8 cellular contexts compared by ENCODE assay signal in genomic region chr2:235027558-235028214, GRCh38.
DNase-seq lines count a peak whose midpoint lies in the region; ATAC-seq, FAIRE-seq and TF ChIP-seq lines count a peak whose summit lies in the region.

No MANE protein-coding gene starts in this region.

- H2AFZ ChIP-seq in endothelial cell of umbilical vein (ENCODE audit: low read depth, low read length), result no peak overlapping the region

- POLR2A ChIA-PET in endothelial cell of umbilical vein (lab: Charles Lee), result interaction anchor here (0.7 kb wide), 1 partner anchor 47 kb away, joined by 4 read pairs; no protein-coding TSS in a partner anchor

- no peak for TF ChIP-seq POLR2A in endothelial cell of umbilical vein (IDR thresholded peaks at IDR 0.05; ENCODE audit: low read depth, low read length)

- H3K27me3 Mint-ChIP-seq in progenitor cell of endocrine pancreas, result no peaks in the 10 kb centered on the region

- BruUV-seq in endothelial cell of umbilical vein (replicated peaks; lab: Mats Ljungman, UMichigan), result TSS peak; percentile 35

- no peaks in the 10 kb centered on the region for H3K9me3 Mint-ChIP-seq in progenitor cell of endocrine pancreas (ENCODE audit: low read depth)

- H3K79me2 ChIP-seq in endothelial cell of umbilical vein (ENCODE audit: control insufficient read depth, insufficient read depth, low read length), result peaks cover 89% of the 10 kb centered on the region

- peak overlapping the region; percentile 69 for H3K27ac Mint-ChIP-seq in progenitor cell of endocrine pancreas

- no peaks in the 10 kb centered on the region for H3K9me3 ChIP-seq in endothelial cell of umbilical vein (replicated peaks; ENCODE audit: control insufficient read depth, insufficient read depth, low read length)
- no peaks in the 10 kb centered on the region for H3K9me3 ChIP-seq in lower lobe of right lung

- dilution Hi-C loops in endothelial cell of umbilical vein (cut with MboI; ENCODE audit: extremely low pct_ligation_motif_present, low sequenced_read_pairs), result no loop called here

- H3K4me1 ChIP-seq in endothelial cell of umbilical vein (ENCODE audit: control insufficient read depth, extremely low read depth, insufficient read depth, low read length) (peaks cover 52% of the 10 kb centered on the region), lower lobe of right lung (peaks cover 17% of the 10 kb centered on the region)

- no peaks in the 10 kb centered on the region for H3K9me1 ChIP-seq in endothelial cell of umbilical vein (replicated peaks; ENCODE audit: control insufficient read depth, extremely low read depth, insufficient read depth, low read length)

- ATAC-seq in lower lobe of right lung, result no peak
- no peak for ATAC-seq in HG02798 (IDR thresholded peaks at IDR 0.05; ENCODE audit: poor library complexity, unreplicated experiment)
- ATAC-seq in GM21526 (IDR thresholded peaks at IDR 0.05; ENCODE audit: low FRiP score, unreplicated experiment), result no peak

- intact Hi-C loops in endothelial cell of umbilical vein (cut with micrococcal nuclease) (loop anchor here (2.0 kb wide), 1 partner anchor 75 kb away; the partner anchor contains the start of gene SH3BP4), lower lobe of right lung (cut with DNase I) (no loop called here)

- H3K4me3 Mint-ChIP-seq in progenitor cell of endocrine pancreas (ENCODE audit: low read depth), result no peak overlapping the region

- peaks cover 8% of the 10 kb centered on the region for H3K36me3 Mint-ChIP-seq in progenitor cell of endocrine pancreas (ENCODE audit: insufficient read depth)

- peak; percentile 91 for FAIRE-seq in endothelial cell of umbilical vein (lab: Jason Lieb, UNC)

- peak overlapping the region; percentile 59 for H3K27ac ChIP-seq in endothelial cell of umbilical vein (ENCODE audit: insufficient read depth, low read depth, low read length)
- H3K27ac ChIP-seq in lower lobe of right lung, result no peak overlapping the region

- peaks cover 0 to 5% of the 10 kb centered on the region in 2 experiments for H3K36me3 ChIP-seq in endothelial cell of umbilical vein (ENCODE audit: control insufficient read depth in 2 of 2, extremely low read depth in 1 of 2, insufficient read depth in 2 of 2, low read length in 2 of 2)
- H3K36me3 ChIP-seq in lower lobe of right lung, result no peaks in the 10 kb centered on the region

- peak overlapping the region; percentile 43 for H3K4me2 ChIP-seq in endothelial cell of umbilical vein (ENCODE audit: insufficient read depth, low read length)

- peak overlapping the region; percentile 7 for H3K9ac ChIP-seq in endothelial cell of umbilical vein (replicated peaks; ENCODE audit: extremely low read depth, insufficient read depth, low read length)

- H3K4me3 ChIP-seq in endothelial cell of umbilical vein (replicated peaks in 1 of 3; ENCODE audit: insufficient read depth in 1 of 3, low read depth in 1 of 3, low read length in 3 of 3) (no peak overlapping the region), lower lobe of right lung (no peak overlapping the region)

- no peaks in the 10 kb centered on the region for H4K20me1 ChIP-seq in endothelial cell of umbilical vein (replicated peaks; ENCODE audit: control insufficient read depth, extremely low read depth, insufficient read depth, low read length)

- TF ChIP-seq CTCF in endothelial cell of umbilical vein (IDR thresholded peaks at IDR 0.05; ENCODE audit: extremely low read depth in 1 of 2, insufficient read depth in 1 of 2, low read depth in 1 of 2, low read length in 2 of 2) (no peak), progenitor cell of endocrine pancreas (IDR thresholded peaks at IDR 0.05; ENCODE audit: unreplicated experiment) (no peak), lower lobe of right lung (IDR thresholded peaks at IDR 0.05) (no peak)

- DNase-seq in EH (ENCODE audit: low read depth), result peak; percentile 68
- peak; percentile 58 for DNase-seq in NCI-H69 (lab: John Stamatoyannopoulos, UW)
- peak; percentile 50 for DNase-seq in endothelial cell of umbilical vein (ENCODE audit: low read depth, low spot score)
- no peak for DNase-seq in progenitor cell of endocrine pancreas (ENCODE audit: low spot score, unreplicated experiment)
- no peak for DNase-seq in lower lobe of right lung
- DNase-seq in GOT3 (lab: John Stamatoyannopoulos, UW), result no peak

- H3K27me3 ChIP-seq in endothelial cell of umbilical vein (ENCODE audit: control insufficient read depth in 2 of 2, insufficient read depth in 2 of 2, low read length in 2 of 2) (no peaks in the 10 kb centered on the region), lower lobe of right lung (ENCODE audit: low read depth) (no peaks in the 10 kb centered on the region)

- CTCF ChIA-PET in endothelial cell of umbilical vein (lab: Charles Lee), result interaction anchor here (1.2 kb wide), 1 partner anchor 39 kb away, joined by 3 read pairs; no protein-coding TSS in a partner anchor

- peaks cover 37% of the 10 kb centered on the region for H3K4me1 Mint-ChIP-seq in progenitor cell of endocrine pancreas (ENCODE audit: low read depth)

TF ChIP-seq in endothelial cell of umbilical vein, 7 proteins besides CTCF, POLR2A, EP300 and RAD21:
- no peak for TF ChIP-seq MAX (IDR thresholded peaks at IDR 0.05; ENCODE audit: insufficient read depth, insufficient read length)
- no peak for TF ChIP-seq POLR2AphosphoS5 (IDR thresholded peaks at IDR 0.05; ENCODE audit: insufficient read depth, low read depth, low read length)
- TF ChIP-seq JUN (IDR thresholded peaks at IDR 0.05; ENCODE audit: borderline replicate concordance, insufficient read depth, insufficient read length, low read depth), result peak; percentile 44
- no peak for TF ChIP-seq MYC (IDR thresholded peaks at IDR 0.05; ENCODE audit: low read depth, low read length)
- peak; percentile 58 for TF ChIP-seq FOS (IDR thresholded peaks at IDR 0.05; ENCODE audit: borderline replicate concordance, insufficient read depth, low read length)
- TF ChIP-seq EZH2 (IDR thresholded peaks at IDR 0.05; ENCODE audit: borderline replicate concordance, low read depth, low read length, severe bottlenecking), result no peak
- TF ChIP-seq GATA2 (IDR thresholded peaks at IDR 0.05; ENCODE audit: insufficient read depth, insufficient read length, low read depth, low read length), result peak; percentile 66

Comparison
In these comparisons a context has a peak if more than half of its experiments do, and no peak if none do; other contexts are left out.
1. DNase-seq: peak in EH (single experiment), NCI-H69 (single experiment) and endothelial cell of umbilical vein (single experiment); none in progenitor cell of endocrine pancreas (single experiment), lower lobe of right lung (single experiment) and GOT3 (single experiment).